Comparison of ENCODE assay signal across 31 cellular contexts in the genomic region with DNA sequence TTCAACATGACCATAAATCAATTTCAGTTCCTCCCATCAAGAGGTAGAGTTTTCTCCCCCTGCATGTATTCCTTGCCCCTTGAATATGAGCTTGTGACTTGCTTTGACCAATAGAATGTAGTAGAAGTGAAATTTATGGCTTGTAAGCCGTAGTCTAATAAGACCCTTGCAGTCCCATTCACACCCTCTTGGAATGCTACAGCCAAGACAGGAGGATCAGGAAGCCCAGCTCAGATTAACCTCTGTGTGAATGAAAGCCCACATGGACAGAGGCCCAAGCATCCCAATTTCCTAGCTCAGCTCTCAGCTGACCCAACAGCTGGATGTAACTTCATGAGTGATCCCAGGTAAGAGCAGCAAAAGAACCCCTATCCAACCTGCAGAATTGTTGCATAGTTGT.
"Had no signal": no experiment of that assay in that cellular context is flagged by ENCODE, and none has a peak within 500 bp of the region (broad histone marks: within the 10 kb centered on the region; RNA-seq: fewer than 3 reads in every experiment).

No MANE protein-coding gene starts in this region.

- H3K27me3 Mint-ChIP-seq: activated CD8-positive, alpha-beta T cell treated with anti-CD3 and anti-CD28 coated beads for 36 hours; activated naive CD4-positive, alpha-beta T cell treated with anti-CD3 and anti-CD28 coated beads, Interleukin-2, amount 50 U/mL, for 24 hours; activated naive CD8-positive, alpha-beta T cell treated with anti-CD3 and anti-CD28 coated beads, Interleukin-2, amount 50 U/mL, for 24 hours; central memory CD8-positive, alpha-beta T cell; dendritic cell treated with granulocyte-macrophage colony-stimulating factor and Interleukin-4, amounts not matched to agents 40 ng/mL and 50 ng/mL, for 4 days; naive B cell; progenitor cell of endocrine pancreas had no signal

- H3K9me3 Mint-ChIP-seq: activated CD8-positive, alpha-beta T cell treated with anti-CD3 and anti-CD28 coated beads for 36 hours; activated naive CD4-positive, alpha-beta T cell treated with anti-CD3 and anti-CD28 coated beads, Interleukin-2, amount 50 U/mL, for 24 hours; activated naive CD8-positive, alpha-beta T cell treated with anti-CD3 and anti-CD28 coated beads, Interleukin-2, amount 50 U/mL, for 24 hours; activated T-helper 2 cell treated with anti-CD3 and anti-CD28 coated beads, Interferon-gamma antibody, Interleukin-2, Interleukin-4, amounts not matched to agents 10 μg/mL and 5 μg/mL and 100 μg/mL, durations not matched to agents 14 hours and 24 hours and 36 hours; central memory CD8-positive, alpha-beta T cell; dendritic cell treated with granulocyte-macrophage colony-stimulating factor and Interleukin-4, amounts not matched to agents 40 ng/mL and 50 ng/mL, for 4 days; immature natural killer cell; naive B cell; nephron progenitor cell; T-helper 1 cell treated with Interleukin-12 subunit alpha and Interleukin-12 subunit beta and Interleukin-4 antibody, amounts not matched to agents 30 μg/mL and 1 μg/mL, for 36 hours had no signal

- H3K4me3 Mint-ChIP-seq: activated CD8-positive, alpha-beta T cell treated with anti-CD3 and anti-CD28 coated beads for 36 hours; activated naive CD4-positive, alpha-beta T cell treated with anti-CD3 and anti-CD28 coated beads, Interleukin-2, amount 50 U/mL, for 24 hours; activated naive CD8-positive, alpha-beta T cell treated with anti-CD3 and anti-CD28 coated beads, Interleukin-2, amount 50 U/mL, for 24 hours; central memory CD8-positive, alpha-beta T cell; dendritic cell treated with granulocyte-macrophage colony-stimulating factor and Interleukin-4, amounts not matched to agents 40 ng/mL and 50 ng/mL, for 4 days; immature natural killer cell; naive B cell; nephron progenitor cell; T-helper 1 cell treated with Interleukin-12 subunit alpha and Interleukin-12 subunit beta and Interleukin-4 antibody, amounts not matched to agents 30 μg/mL and 1 μg/mL, for 36 hours had no signal

- DNase-seq: activated CD4-positive, alpha-beta T cell treated with anti-CD3 and anti-CD28 coated beads, Interleukin-2, amount 50 U/mL, for 1 hour; activated CD8-positive, alpha-beta T cell treated with anti-CD3 and anti-CD28 coated beads for 36 hours; activated naive CD8-positive, alpha-beta T cell treated with anti-CD3 and anti-CD28 coated beads, Interleukin-2, amount 50 U/mL, for 24 hours; activated T-cell treated with anti-CD3 and anti-CD28 coated beads, Interleukin-2, amount 50 U/mL, for 48 hours; amygdala; esophagus squamous epithelium; foreskin melanocyte; hippocampal formation; immature natural killer cell; kidney; mucosa of descending colon; naive B cell; nephron progenitor cell; ovary; retina; stimulated activated CD4-positive, alpha-beta T cell treated with anti-CD3 and anti-CD28 coated beads, Interleukin-15, amount 100 ng/mL, for 24 hours; stimulated activated CD4-positive, alpha-beta T cell treated with anti-CD3 and anti-CD28 coated beads, Interleukin-2, amount 100 ng/mL, for 24 hours; stimulated activated naive CD4-positive, alpha-beta T cell; SW 1271; T-helper 9 cell; tibial artery; upper lobe of right lung had no signal

- H3K9me3 ChIP-seq: esophagus squamous epithelium, mucosa of descending colon, ovary, suprapubic skin, tibial artery, upper lobe of right lung had no signal

- H3K4me3 ChIP-seq: esophagus squamous epithelium, lung, mucosa of descending colon, ovary, suprapubic skin, tibial artery, upper lobe of right lung had no signal

- H3K4me1 Mint-ChIP-seq: activated naive CD4-positive, alpha-beta T cell treated with anti-CD3 and anti-CD28 coated beads, Interleukin-2, amount 50 U/mL, for 24 hours; activated naive CD8-positive, alpha-beta T cell treated with anti-CD3 and anti-CD28 coated beads, Interleukin-2, amount 50 U/mL, for 24 hours; central memory CD8-positive, alpha-beta T cell; immature natural killer cell had no signal

- H3K27ac Mint-ChIP-seq: activated CD8-positive, alpha-beta T cell treated with anti-CD3 and anti-CD28 coated beads for 36 hours; activated naive CD4-positive, alpha-beta T cell treated with anti-CD3 and anti-CD28 coated beads, Interleukin-2, amount 50 U/mL, for 24 hours; activated naive CD8-positive, alpha-beta T cell treated with anti-CD3 and anti-CD28 coated beads, Interleukin-2, amount 50 U/mL, for 24 hours; activated T-helper 2 cell treated with anti-CD3 and anti-CD28 coated beads, Interferon-gamma antibody, Interleukin-2, Interleukin-4, amounts not matched to agents 10 μg/mL and 5 μg/mL and 100 μg/mL, durations not matched to agents 14 hours and 24 hours and 36 hours; dendritic cell treated with granulocyte-macrophage colony-stimulating factor and Interleukin-4, amounts not matched to agents 40 ng/mL and 50 ng/mL, for 4 days; immature natural killer cell; nephron progenitor cell; progenitor cell of endocrine pancreas; T-helper 1 cell treated with Interleukin-12 subunit alpha and Interleukin-12 subunit beta and Interleukin-4 antibody, amounts not matched to agents 30 μg/mL and 1 μg/mL, for 36 hours had no signal

- H3K36me3 Mint-ChIP-seq: activated naive CD4-positive, alpha-beta T cell treated with anti-CD3 and anti-CD28 coated beads, Interleukin-2, amount 50 U/mL, for 24 hours; immature natural killer cell; naive B cell had no signal

- H3K4me1 ChIP-seq: esophagus squamous epithelium, suprapubic skin, tibial artery, upper lobe of right lung had no signal

- H3K36me3 ChIP-seq: esophagus squamous epithelium, ovary, suprapubic skin, tibial artery, upper lobe of right lung had no signal

- ATAC-seq: activated CD8-positive, alpha-beta T cell treated with anti-CD3 and anti-CD28 coated beads for 36 hours; activated naive CD8-positive, alpha-beta T cell treated with anti-CD3 and anti-CD28 coated beads, Interleukin-2, amount 50 U/mL, for 24 hours; left lobe of liver; mucosa of descending colon had no signal

- H3K27me3 ChIP-seq: esophagus squamous epithelium, ovary, suprapubic skin, tibial artery, upper lobe of right lung had no signal

- H3K27ac ChIP-seq: esophagus squamous epithelium, ovary, suprapubic skin, tibial artery, upper lobe of right lung had no signal
